Comparison of ENCODE assay signal across 11 cellular contexts in genomic region chr14:78136695-78137094, GRCh38. TPM values are rescaled to one million over a fixed set of nuclear protein-coding genes. Genes with fewer than 3 reads are reported as not detected.
"Had no signal": no experiment of that assay in that cellular context is flagged by ENCODE, and none has a peak within 500 bp of the region (broad histone marks: within the 10 kb centered on the region; RNA-seq: fewer than 3 reads in every experiment).

No MANE protein-coding gene starts in this region.

- H3K4me1 ChIP-seq: HAP-1 had no signal

- ATAC-seq: HCT116, HepG2 had no signal

- H3K36me3 ChIP-seq: HAP-1 had no signal

- FAIRE-seq: HepG2 had no signal

- H3K9ac ChIP-seq: GM23248, KMS-11 had no signal

- H3K4me2 ChIP-seq: KMS-11 had no signal

- H3K4me3 ChIP-seq: GM23248, HAP-1 had no signal

- H3K9me3 ChIP-seq: HAP-1 had no signal

- H3K27ac ChIP-seq: GM23248, HL-60, KMS-11 had no signal

- DNase-seq: GM23248, GOT3, H7, HFFc6, KBM-7 had no signal

- H2AFZ ChIP-seq: GM23248 had no signal

RNA-seq across cellular contexts. Expression of gene NRXN3, which starts 33.5 kb away (rescaled TPM):
- total RNA-seq: HepG2 had no signal
- polyA plus RNA-seq: IgD-negative memory B cell had no signal
